ENCODE assay signal across 18 cellular contexts in genomic region chr20:51941503-51941902, GRCh38.
A peak's percentile ranks its signal among the peaks of the same experiment; 100 is the strongest.
DNase-seq lines count a peak whose midpoint lies in the region; ATAC-seq and TF ChIP-seq lines count a peak whose summit lies in the region.
"Had no signal": no experiment of that assay in that cellular context is flagged by ENCODE, and none has a peak within 500 bp of the region (broad histone marks: within the 10 kb centered on the region; RNA-seq: fewer than 3 reads in every experiment).

No MANE protein-coding gene starts in this region.

- H3K14ac ChIP-seq in mesenchymal stem cell (ENCODE audit: low read length in 2 of 2) (no peak overlapping the region), neuronal stem cell (ENCODE audit: low read length) (no peak overlapping the region)

- peak overlapping the region; percentile 63 for H4K8ac ChIP-seq in mesenchymal stem cell (ENCODE audit: low read length)
- H4K8ac ChIP-seq in neuronal stem cell (ENCODE audit: low read depth, low read length), result no peak overlapping the region

- no peak overlapping the region for H4K91ac ChIP-seq in mesenchymal stem cell (ENCODE audit: low read length)
- H4K91ac ChIP-seq in neuronal stem cell (ENCODE audit: low read depth, low read length, poor library complexity), result no peak overlapping the region

- no peak overlapping the region for H3K4me2 ChIP-seq in Loucy (ENCODE audit: low read depth, low read length, poor library complexity, severe bottlenecking)
- H3K4me2 ChIP-seq in mesenchymal stem cell (ENCODE audit: low read length, poor library complexity, severe bottlenecking), result no peak overlapping the region
- H3K4me2 ChIP-seq in neuronal stem cell (ENCODE audit: insufficient read depth, low read length, poor library complexity, severe bottlenecking), result no peak overlapping the region
- H3K4me2 ChIP-seq: A549 had no signal

- H3K36me3 ChIP-seq in Loucy (ENCODE audit: insufficient read depth, low read length), result no peaks in the 10 kb centered on the region
- no peaks in the 10 kb centered on the region for H3K36me3 ChIP-seq in adipocyte (ENCODE audit: control insufficient read depth, insufficient read depth, low read length, severe bottlenecking)
- H3K36me3 ChIP-seq in mesenchymal stem cell (ENCODE audit: control insufficient read depth in 1 of 2, insufficient read depth in 2 of 2, low read depth in 1 of 2, low read length in 2 of 2), result no peaks in the 10 kb centered on the region
- H3K36me3 ChIP-seq in neuronal stem cell (replicated peaks in 1 of 2; ENCODE audit: control insufficient read depth in 2 of 2, insufficient read depth in 2 of 2, low read length in 2 of 2), result no peaks in the 10 kb centered on the region
- H3K36me3 ChIP-seq in SJCRH30, result no peaks in the 10 kb centered on the region
- H3K36me3 ChIP-seq: HAP-1 had no signal

- no peak overlapping the region for H2BK12ac ChIP-seq in mesenchymal stem cell (ENCODE audit: low read length in 2 of 2)
- no peak overlapping the region for H2BK12ac ChIP-seq in neuronal stem cell (ENCODE audit: low read length)

- H2BK15ac ChIP-seq in mesenchymal stem cell (ENCODE audit: low read depth, poor library complexity, severe bottlenecking) (no peak overlapping the region), neuronal stem cell (ENCODE audit: low read length) (no peak overlapping the region)

- H3F3A ChIP-seq in Loucy (ENCODE audit: low read depth), result no peaks in the 10 kb centered on the region

- TF ChIP-seq CTCF in Loucy (conservative IDR thresholded peaks at IDR 0.05; ENCODE audit: low read length), result no peak

- no peak overlapping the region for H3K27ac ChIP-seq in mesenchymal stem cell (ENCODE audit: low read length, poor library complexity, severe bottlenecking)
- H3K27ac ChIP-seq in neuronal stem cell (replicated peaks; ENCODE audit: low read length), result no peak overlapping the region
- H3K27ac ChIP-seq in SJCRH30, result no peak overlapping the region
- H3K27ac ChIP-seq: 22Rv1, A549, C4-2B had no signal

- no peak overlapping the region for H3K4me3 Mint-ChIP-seq in T-helper 17 cell
- H3K4me3 Mint-ChIP-seq: CD4-positive, alpha-beta T cell had no signal

- H2AK5ac ChIP-seq in mesenchymal stem cell (ENCODE audit: low read length, severe bottlenecking) (no peak overlapping the region), neuronal stem cell (ENCODE audit: low read depth, low read length) (peak overlapping the region; percentile 84)

- peak overlapping the region; percentile 41; the same call in 1 of the 2 replicates for H2AFZ ChIP-seq in Loucy (ENCODE audit: low read length)
- H2AFZ ChIP-seq in mesenchymal stem cell (ENCODE audit: low read depth, low read length), result no peak overlapping the region
- no peak overlapping the region for H2AFZ ChIP-seq in neuronal stem cell (ENCODE audit: low read length)

- 91% methylated on average over 6 of the region's 6 CpGs for WGBS in mesenchymal stem cell
- WGBS in neuronal stem cell (ENCODE audit: extremely low coverage in 2 of 2, insufficient read length in 2 of 2, insufficient replicate concordance in 1 of 2), 2 donors, result no CpG with 5 or more reads among the region's 6 CpGs

- no peak overlapping the region for H3K27ac Mint-ChIP-seq in T-helper 17 cell
- H3K27ac Mint-ChIP-seq: CD4-positive, alpha-beta T cell had no signal

- no peaks in the 10 kb centered on the region for H3K79me2 ChIP-seq in Loucy (ENCODE audit: insufficient read depth, low read length)

- peaks cover 5% of the 10 kb centered on the region for H3K27me3 Mint-ChIP-seq in T-helper 17 cell
- H3K27me3 Mint-ChIP-seq: CD4-positive, alpha-beta T cell had no signal

- no peak overlapping the region for H3K9ac ChIP-seq in Loucy (ENCODE audit: low read depth, low read length, poor library complexity, severe bottlenecking)
- no peak overlapping the region for H3K9ac ChIP-seq in adipocyte (ENCODE audit: low read length)
- no peak overlapping the region for H3K9ac ChIP-seq in mesenchymal stem cell (ENCODE audit: low read length)
- H3K9ac ChIP-seq in neuronal stem cell (ENCODE audit: low read depth, low read length, poor library complexity), result no peak overlapping the region

- H3K36me3 Mint-ChIP-seq in T-helper 17 cell (ENCODE audit: low read depth), result no peaks in the 10 kb centered on the region

- no peak overlapping the region for H3K4me3 ChIP-seq in Loucy (ENCODE audit: low read length, poor library complexity, severe bottlenecking)
- H3K4me3 ChIP-seq in adipocyte (ENCODE audit: low read length), result no peak overlapping the region
- H3K4me3 ChIP-seq in mesenchymal stem cell (ENCODE audit: insufficient read depth in 1 of 2, low read depth in 1 of 2, low read length in 2 of 2), result no peak overlapping the region
- H3K4me3 ChIP-seq in neuronal stem cell (ENCODE audit: low read length in 2 of 2), result no peak overlapping the region
- no peak overlapping the region for H3K4me3 ChIP-seq in SJCRH30
- H3K4me3 ChIP-seq: A549, HAP-1 had no signal

- H3K18ac ChIP-seq in mesenchymal stem cell (ENCODE audit: low read depth in 1 of 2, low read length in 2 of 2) (no peak overlapping the region), neuronal stem cell (ENCODE audit: low read length) (peak overlapping the region; percentile 71)

- H3K79me1 ChIP-seq in mesenchymal stem cell (replicated peaks; ENCODE audit: low read length, poor library complexity, severe bottlenecking) (no peaks in the 10 kb centered on the region), neuronal stem cell (ENCODE audit: low read depth, low read length) (no peaks in the 10 kb centered on the region)

- H3K9me3 ChIP-seq in Loucy (ENCODE audit: insufficient read depth, low read depth, low read length) (no peaks in the 10 kb centered on the region), adipocyte (ENCODE audit: control insufficient read depth, low read length) (no peaks in the 10 kb centered on the region), mesenchymal stem cell (ENCODE audit: control insufficient read depth, low read length) (no peaks in the 10 kb centered on the region), neuronal stem cell (replicated peaks in 1 of 2; ENCODE audit: control insufficient read depth in 2 of 2, insufficient read depth in 1 of 2, low read depth in 1 of 2, low read length in 2 of 2) (no peaks in the 10 kb centered on the region), T-helper 17 cell (ENCODE audit: control insufficient read depth, low read length, poor library complexity, severe bottlenecking) (no peaks in the 10 kb centered on the region), SJCRH30 (replicated peaks) (no peaks in the 10 kb centered on the region)
- H3K9me3 ChIP-seq: A549, Caco-2, HAP-1 had no signal

- no peak overlapping the region for H2BK5ac ChIP-seq in mesenchymal stem cell (ENCODE audit: low read depth, low read length, poor library complexity, severe bottlenecking)
- no peak overlapping the region for H2BK5ac ChIP-seq in neuronal stem cell (ENCODE audit: low read length)

- no peaks in the 10 kb centered on the region for H3K4me1 Mint-ChIP-seq in T-helper 17 cell

- DNase-seq in adipocyte (ENCODE audit: low read depth) (peak; percentile 40), mesenchymal stem cell (no peak), neuronal stem cell (ENCODE audit: low spot score) (no peak), T-helper 17 cell (no peak), NCI-H1092 (lab: John Stamatoyannopoulos, UW) (no peak), SJCRH30 (no peak)
- DNase-seq: AML-193; CD4-positive, alpha-beta T cell; DMS153; DMS79; GDM1 had no signal

- no peaks in the 10 kb centered on the region for H4K20me1 ChIP-seq in Loucy (ENCODE audit: insufficient read depth, low read length, poor library complexity, severe bottlenecking)

- H3K27me3 ChIP-seq in Loucy (ENCODE audit: insufficient read depth, low read length, poor library complexity, severe bottlenecking), result no peaks in the 10 kb centered on the region
- H3K27me3 ChIP-seq in adipocyte (replicated peaks; ENCODE audit: control insufficient read depth, insufficient read depth, low read length), result no peaks in the 10 kb centered on the region
- H3K27me3 ChIP-seq in mesenchymal stem cell (ENCODE audit: control insufficient read depth in 1 of 2, insufficient read depth in 1 of 2, low read length in 2 of 2), result no peaks in the 10 kb centered on the region
- no peaks in the 10 kb centered on the region for H3K27me3 ChIP-seq in neuronal stem cell (ENCODE audit: control insufficient read depth in 3 of 3, insufficient read depth in 3 of 3, low read depth in 1 of 3, low read length in 3 of 3)
- H3K27me3 ChIP-seq in SJCRH30, result no peaks in the 10 kb centered on the region

- H3K4ac ChIP-seq in mesenchymal stem cell (ENCODE audit: low read depth in 1 of 2, low read length in 2 of 2), result no peak overlapping the region
- H3K4ac ChIP-seq in neuronal stem cell (ENCODE audit: low read length), result no peak overlapping the region

- no peaks in the 10 kb centered on the region for H3K9me2 ChIP-seq in Loucy (replicated peaks; ENCODE audit: low read depth, low read length)

- H2BK120ac ChIP-seq in mesenchymal stem cell (ENCODE audit: low read depth, low read length), result no peak overlapping the region
- H2BK120ac ChIP-seq in neuronal stem cell (ENCODE audit: low read depth, low read length), result peak overlapping the region; percentile 72

- ATAC-seq in T-helper 17 cell, result no peak
- ATAC-seq: A549, HepG2 had no signal

- H3K4me1 ChIP-seq in Loucy (ENCODE audit: insufficient read depth, low read length, poor library complexity, severe bottlenecking), result peaks cover 8% of the 10 kb centered on the region
- H3K4me1 ChIP-seq in adipocyte (ENCODE audit: control insufficient read depth, insufficient read depth, low read length), result peaks cover 9% of the 10 kb centered on the region
- H3K4me1 ChIP-seq in mesenchymal stem cell (ENCODE audit: control insufficient read depth, insufficient read depth, low read depth, low read length), result peaks cover 5% of the 10 kb centered on the region
- no peaks in the 10 kb centered on the region for H3K4me1 ChIP-seq in neuronal stem cell (ENCODE audit: control insufficient read depth in 2 of 2, insufficient read depth in 1 of 2, low read depth in 1 of 2, low read length in 2 of 2)
- H3K4me1 ChIP-seq in SJCRH30, result no peaks in the 10 kb centered on the region

- H3K23ac ChIP-seq in mesenchymal stem cell (ENCODE audit: low read length in 2 of 2) (no peak overlapping the region), neuronal stem cell (ENCODE audit: low read depth, low read length, poor library complexity) (no peak overlapping the region)
